ENCODE assay signal across 8 cellular contexts in genomic region chr2:8178916-8179315, GRCh38.
"Had no signal": no experiment of that assay in that cellular context is flagged by ENCODE, and none has a peak within 500 bp of the region (broad histone marks: within the 10 kb centered on the region; RNA-seq: fewer than 3 reads in every experiment).

No MANE protein-coding gene starts in this region.

- H3K36me3 Mint-ChIP-seq: IgD-negative memory B cell had no signal

- H3K9me3 ChIP-seq: HAP-1 had no signal

- H3K36me3 ChIP-seq: HAP-1 had no signal

- H3K9me3 Mint-ChIP-seq: HFFc6 had no signal

- H3K27ac Mint-ChIP-seq: HFFc6, IgD-negative memory B cell had no signal

- H3K4me3 Mint-ChIP-seq: HFFc6, IgD-negative memory B cell had no signal

- H3K4me1 Mint-ChIP-seq: IgD-negative memory B cell had no signal

- H3K4me1 ChIP-seq: HAP-1 had no signal

- H3K4me3 ChIP-seq: HAP-1 had no signal

- FAIRE-seq: HTR-8/SVneo had no signal

- ATAC-seq: HCT116 had no signal

- DNase-seq: GOT3, H7, HFFc6, KBM-7 had no signal
